ENCODE assay signal across 17 cellular contexts in the genomic region with DNA sequence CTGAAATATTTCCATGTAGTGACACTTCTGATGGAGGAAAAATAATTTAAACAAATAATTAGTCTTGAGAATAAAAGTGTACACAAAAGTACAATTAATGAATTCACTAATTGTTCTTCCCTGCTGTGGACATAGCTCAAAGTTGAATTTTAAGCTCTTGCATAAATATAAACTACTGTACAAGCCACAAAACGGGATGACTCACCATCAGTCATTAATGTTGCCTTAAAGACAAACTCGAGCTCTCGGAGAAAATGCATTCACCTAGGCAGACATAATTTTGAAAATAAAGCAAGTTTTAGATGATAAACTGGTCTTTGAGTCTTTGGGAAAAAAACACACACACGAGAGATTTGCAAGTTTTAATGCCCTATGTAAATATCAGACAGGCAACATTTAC.
DNase-seq lines count a peak whose midpoint lies in the region; ATAC-seq and TF ChIP-seq lines count a peak whose summit lies in the region.
"Had no signal": no experiment of that assay in that cellular context is flagged by ENCODE, and none has a peak within 500 bp of the region (broad histone marks: within the 10 kb centered on the region; RNA-seq: fewer than 3 reads in every experiment).

No MANE protein-coding gene starts in this region.

- H4K8ac ChIP-seq in IMR-90 (ENCODE audit: low read depth in 2 of 2, low read length in 2 of 2): no peak overlapping the region

- H3K14ac ChIP-seq in IMR-90 (replicated peaks; ENCODE audit: low read depth, low read length): no peak overlapping the region

- no peak overlapping the region for H2BK5ac ChIP-seq in IMR-90 (ENCODE audit: low read depth, low read length, poor library complexity, severe bottlenecking)

- DNase-seq in AG20443 (ENCODE audit: low spot score): peak; percentile 56
- DNase-seq in IMR-90: peak; percentile 75
- DNase-seq in amniotic epithelial cell (ENCODE audit: low read depth): peak; percentile 21
- DNase-seq in foreskin fibroblast: peak; percentile 48 to 73
- no peak for DNase-seq in NCI-H146 (lab: John Stamatoyannopoulos, UW)
- no peak for DNase-seq in NCI-H1092 treated with DMSO at 0.1 percent for 48 hours (lab: John Stamatoyannopoulos, UW)
- DNase-seq: Caco-2, GF-D8, left lung, NCI-H1092, NCI-H748 treated with DMSO at 0.1 percent for 48 hours had no signal

- peaks cover 5% of the 10 kb centered on the region for H3K9me1 ChIP-seq in IMR-90 (ENCODE audit: insufficient read depth, low read length)

- no peak for TF ChIP-seq CTCF in IMR-90 (conservative IDR thresholded peaks at IDR 0.05; ENCODE audit: low read depth, low read length)
- TF ChIP-seq CTCF in foreskin fibroblast (IDR thresholded peaks at IDR 0.05; ENCODE audit: low read depth, low read length): no peak

- ATAC-seq in IMR-90 (ENCODE audit: low read depth): peak; percentile 70
- no peak for ATAC-seq in HG03520 (IDR thresholded peaks at IDR 0.05; ENCODE audit: unreplicated experiment)
- ATAC-seq in GM19452 (IDR thresholded peaks at IDR 0.05; ENCODE audit: unreplicated experiment): no peak
- ATAC-seq: esophagus mucosa, HCT116, left lung had no signal

- no peak overlapping the region for H3K27ac ChIP-seq in IMR-90 (ENCODE audit: insufficient read depth, low read length)
- H3K27ac ChIP-seq: left lung, parathyroid adenoma, thoracic aorta had no signal

- no peak overlapping the region for H3K4me3 ChIP-seq in IMR-90 (ENCODE audit: insufficient read depth, low read depth, low read length)
- H3K4me3 ChIP-seq in foreskin fibroblast (ENCODE audit: low read depth in 1 of 2, low read length in 2 of 2): no peak overlapping the region
- H3K4me3 ChIP-seq: left lung, thoracic aorta had no signal

- no CpG with 5 or more reads among the region's 4 CpGs for WGBS in IMR-90 (ENCODE audit: extremely low coverage in 2 of 2, insufficient read length in 1 of 2), 2 experiments

- in situ Hi-C loops in IMR-90 (cut with MboI; ENCODE audit: low sequenced_read_pairs): no loop called here

- H3K4me2 ChIP-seq in IMR-90 (ENCODE audit: low read depth, low read length): no peak overlapping the region

- no peak overlapping the region for H2AK5ac ChIP-seq in IMR-90 (ENCODE audit: low read depth, low read length)

- H4K91ac ChIP-seq in IMR-90 (ENCODE audit: insufficient read depth, low read depth, low read length): no peak overlapping the region

- H3K56ac ChIP-seq in IMR-90 (ENCODE audit: extremely low read depth, insufficient read depth, low read length): no peak overlapping the region

- H3K4me1 ChIP-seq in IMR-90 (ENCODE audit: control insufficient read depth, insufficient read depth, low read length): no peaks in the 10 kb centered on the region
- H3K4me1 ChIP-seq: Caco-2, left lung, parathyroid adenoma had no signal

- no peak overlapping the region for H3K9ac ChIP-seq in IMR-90 (ENCODE audit: low read depth, low read length)
- H3K9ac ChIP-seq: parathyroid adenoma had no signal

- no peak overlapping the region for H2AK9ac ChIP-seq in IMR-90 (replicated peaks; ENCODE audit: low read depth, low read length, poor library complexity)

- dilution Hi-C loops in IMR-90 (cut with HindIII; ENCODE audit: low sequenced_read_pairs, unreplicated experiment): no loop called here

- H4K5ac ChIP-seq in IMR-90 (ENCODE audit: low read depth, low read length): no peak overlapping the region

- POLR2A ChIA-PET in IMR-90 (lab: Charles Lee; ENCODE audit: unreplicated experiment): no interaction called here

- no peak for TF ChIP-seq RAD21 in IMR-90 (IDR thresholded peaks at IDR 0.05; ENCODE audit: low read length)

- no peaks in the 10 kb centered on the region for H3K36me3 ChIP-seq in IMR-90 (ENCODE audit: control insufficient read depth, insufficient read depth, low read length)
- H3K36me3 ChIP-seq: left lung, thoracic aorta had no signal

- no peak overlapping the region for H2BK20ac ChIP-seq in IMR-90 (ENCODE audit: low read depth, low read length)

- H3K23ac ChIP-seq in IMR-90 (ENCODE audit: low read depth, low read length): no peak overlapping the region

- TF ChIP-seq POLR2A in IMR-90 (IDR thresholded peaks at IDR 0.05; ENCODE audit: low read depth, low read length): no peak

- BruUV-seq in IMR-90 (replicated peaks; lab: Mats Ljungman, UMichigan): no TSS peak

- H3K18ac ChIP-seq in IMR-90 (ENCODE audit: low read depth, low read length): no peak overlapping the region

- peaks cover 53% of the 10 kb centered on the region for H3K27me3 ChIP-seq in IMR-90 (ENCODE audit: control insufficient read depth, insufficient read depth, low read length)
- H3K27me3 ChIP-seq: left lung had no signal

- H2BK15ac ChIP-seq in IMR-90 (ENCODE audit: low read depth, low read length): no peak overlapping the region

- intact Hi-C loops in IMR-90 (cut with micrococcal nuclease): no loop called here

- no peak overlapping the region for H2BK120ac ChIP-seq in IMR-90 (ENCODE audit: low read depth, low read length)

- CTCF ChIA-PET in IMR-90 (lab: Yijun Ruan, JAX): no interaction called here

- no peaks in the 10 kb centered on the region for H3K79me1 ChIP-seq in IMR-90 (ENCODE audit: low read depth in 1 of 2, low read length in 2 of 2)

- no peak overlapping the region for H3K4ac ChIP-seq in IMR-90 (ENCODE audit: low read depth, low read length)

- no peaks in the 10 kb centered on the region for H4K20me1 ChIP-seq in IMR-90 (ENCODE audit: insufficient read depth, low read length)

- H2AFZ ChIP-seq in IMR-90 (replicated peaks; ENCODE audit: low read length, poor library complexity): no peak overlapping the region
- H2AFZ ChIP-seq: parathyroid adenoma had no signal

- no peaks in the 10 kb centered on the region for H3K9me3 ChIP-seq in IMR-90 (ENCODE audit: control insufficient read depth, insufficient read depth, low read length)
- H3K9me3 ChIP-seq: Caco-2, left lung, thoracic aorta had no signal

TF ChIP-seq in IMR-90, 13 proteins besides CTCF, POLR2A, EP300 and RAD21:
- TF ChIP-seq FOS (IDR thresholded peaks at IDR 0.05; ENCODE audit: low read depth, low read length) (peak; percentile 82), NFE2L2 (IDR thresholded peaks at IDR 0.05; ENCODE audit: low read depth, low read length) (no peak)

Comparison
In these comparisons a context has a peak if more than half of its experiments do, and no peak if none do; other contexts are left out.
1. DNase-seq: peak in AG20443 (single experiment), IMR-90 (single experiment), amniotic epithelial cell (single experiment) and foreskin fibroblast (2 of 2); none in NCI-H146 (single experiment) and NCI-H1092 treated with DMSO at 0.1 percent for 48 hours (single experiment).